In the genomic region with DNA sequence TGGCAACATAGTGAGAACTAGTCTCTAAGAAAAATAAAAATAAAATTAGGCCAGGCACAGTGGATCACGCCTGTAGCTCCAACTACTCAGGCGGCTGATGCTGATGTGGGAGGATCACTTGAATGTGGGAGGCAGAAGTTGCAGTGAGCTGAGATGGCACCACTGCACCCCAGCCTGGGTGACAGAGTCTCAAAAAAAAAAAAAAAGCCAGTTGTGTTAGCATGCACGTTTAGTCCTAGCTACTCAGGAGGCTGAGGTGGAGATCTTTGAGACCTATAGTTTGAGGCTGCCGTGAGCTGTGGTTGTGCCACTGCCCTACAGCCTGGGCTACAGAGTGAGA, we compare ENCODE assay signal across 9 cellular contexts. TPM values are rescaled to one million over a fixed set of nuclear protein-coding genes. Genes with fewer than 3 reads are reported as not detected.
DNase-seq lines count a peak whose midpoint lies in the region; ATAC-seq and TF ChIP-seq lines count a peak whose summit lies in the region.
"Had no signal": no experiment of that assay in that cellular context is flagged by ENCODE, and none has a peak within 500 bp of the region (broad histone marks: within the 10 kb centered on the region; RNA-seq: fewer than 3 reads in every experiment).

No MANE protein-coding gene starts in this region.

- H3K27me3 ChIP-seq in Caco-2 (replicated peaks; ENCODE audit: control insufficient read depth, insufficient read depth, low read length): no peaks in the 10 kb centered on the region
- no peaks in the 10 kb centered on the region for H3K27me3 ChIP-seq in KMS-11 (ENCODE audit: insufficient read depth, low read depth)

- intact Hi-C loops in Caco-2 (cut with micrococcal nuclease; ENCODE audit: unreplicated experiment): loop anchor here (10.0 kb wide), 1 partner anchor 391 kb away; no protein-coding TSS in a partner anchor

- no peak overlapping the region for H3K9ac ChIP-seq in KMS-11

- H3K79me2 ChIP-seq in KMS-11 (ENCODE audit: insufficient read depth, low read depth): peaks cover 50% of the 10 kb centered on the region

- POLR2A ChIA-PET in Caco-2 (lab: Charles Lee): no interaction called here

- H3K4me1 ChIP-seq in Caco-2 (peaks cover 9% of the 10 kb centered on the region), KMS-11 (ENCODE audit: low read depth, poor library complexity, severe bottlenecking) (peaks cover 43% of the 10 kb centered on the region)

- DNase-seq in Caco-2: no peak
- DNase-seq in activated naive CD4-positive, alpha-beta T cell treated with anti-CD3 and anti-CD28 coated beads, Interleukin-2, amount 10 ng/mL, durations not matched to agents 7 days and 5 days: peak; percentile 51
- no peak for DNase-seq in natural killer cell treated with Interleukin-12 subunit alpha and Interleukin-12 subunit beta and Interleukin-15 and Interleukin-18, amount 100 ng/mL, for 72 hours (ENCODE audit: low spot score)
- DNase-seq in progenitor cell of endocrine pancreas (ENCODE audit: low spot score, unreplicated experiment): no peak
- no peak for DNase-seq in NCI-H2196 (lab: John Stamatoyannopoulos, UW; ENCODE audit: unreplicated experiment)
- no peak for DNase-seq in AG08396 (ENCODE audit: low spot score)
- DNase-seq: NCI-H2171 treated with DMSO at 0.1 percent for 48 hours had no signal

- H2AFZ ChIP-seq in KMS-11 (ENCODE audit: low read depth): no peak overlapping the region

- H3K9me3 Mint-ChIP-seq in Caco-2 (ENCODE audit: unreplicated experiment) (no peaks in the 10 kb centered on the region), progenitor cell of endocrine pancreas (ENCODE audit: low read depth) (peaks cover 16% of the 10 kb centered on the region)
- H3K9me3 Mint-ChIP-seq in activated naive CD4-positive, alpha-beta T cell treated with anti-CD3 and anti-CD28 coated beads, Interleukin-2, amount 10 ng/mL, durations not matched to agents 7 days and 5 days: peaks cover 11% of the 10 kb centered on the region
- peaks cover 4% of the 10 kb centered on the region for H3K9me3 Mint-ChIP-seq in natural killer cell treated with Interleukin-12 subunit alpha and Interleukin-12 subunit beta and Interleukin-15 and Interleukin-18, amount 100 ng/mL, for 72 hours

- H3K36me3 Mint-ChIP-seq in Caco-2 (ENCODE audit: insufficient read depth, unreplicated experiment) (peaks cover 36% of the 10 kb centered on the region), progenitor cell of endocrine pancreas (ENCODE audit: insufficient read depth) (peaks cover 26% of the 10 kb centered on the region)
- H3K36me3 Mint-ChIP-seq in activated naive CD4-positive, alpha-beta T cell treated with anti-CD3 and anti-CD28 coated beads, Interleukin-2, amount 10 ng/mL, durations not matched to agents 7 days and 5 days: peaks cover 68% of the 10 kb centered on the region
- H3K36me3 Mint-ChIP-seq in natural killer cell treated with Interleukin-12 subunit alpha and Interleukin-12 subunit beta and Interleukin-15 and Interleukin-18, amount 100 ng/mL, for 72 hours: peaks cover 30% of the 10 kb centered on the region

- peak overlapping the region; percentile 26; the same call in 1 of the 2 replicates for H3K4me2 ChIP-seq in KMS-11

- H3K4me1 Mint-ChIP-seq in Caco-2 (ENCODE audit: low read depth, unreplicated experiment) (peaks cover 18% of the 10 kb centered on the region), progenitor cell of endocrine pancreas (ENCODE audit: low read depth) (peaks cover 31% of the 10 kb centered on the region)
- H3K4me1 Mint-ChIP-seq in activated naive CD4-positive, alpha-beta T cell treated with anti-CD3 and anti-CD28 coated beads, Interleukin-2, amount 10 ng/mL, durations not matched to agents 7 days and 5 days: peaks cover 74% of the 10 kb centered on the region
- peaks cover 58 to 60% of the 10 kb centered on the region in 2 donors for H3K4me1 Mint-ChIP-seq in natural killer cell treated with Interleukin-12 subunit alpha and Interleukin-12 subunit beta and Interleukin-15 and Interleukin-18, amount 100 ng/mL, for 72 hours (ENCODE audit: low read depth in 2 of 2)

- H3K27ac ChIP-seq in KMS-11: no peak overlapping the region

- H3K4me3 ChIP-seq in Caco-2 (ENCODE audit: low read depth, low read length) (no peak overlapping the region), KMS-11 (IDR thresholded peaks at IDR 0.05; ENCODE audit: insufficient read depth, low read depth, low read length) (no peak overlapping the region)

- CTCF ChIA-PET in Caco-2 (lab: Charles Lee): interaction anchor here (1.8 kb wide), 1 partner anchor 14 kb away, joined by 8 read pairs; no protein-coding TSS in a partner anchor
- CTCF ChIA-PET in activated naive CD4-positive, alpha-beta T cell treated with anti-CD3 and anti-CD28 coated beads, Interleukin-2, amount 10 ng/mL, durations not matched to agents 7 days and 5 days (lab: Charles Lee): interaction anchor here (0.7 to 3.0 kb wide), 2 partner anchors 8 to 13 kb away, joined by 4 to 12 read pairs; no protein-coding TSS in a partner anchor

- no TSS peak for BruUV-seq in Caco-2 (replicated peaks; lab: Mats Ljungman, UMichigan)

- H3K4me3 Mint-ChIP-seq in Caco-2 (ENCODE audit: unreplicated experiment) (peak overlapping the region; percentile 91), progenitor cell of endocrine pancreas (ENCODE audit: low read depth) (no peak overlapping the region)
- peak overlapping the region; percentile 93 for H3K4me3 Mint-ChIP-seq in activated naive CD4-positive, alpha-beta T cell treated with anti-CD3 and anti-CD28 coated beads, Interleukin-2, amount 10 ng/mL, durations not matched to agents 7 days and 5 days
- H3K4me3 Mint-ChIP-seq in natural killer cell treated with Interleukin-12 subunit alpha and Interleukin-12 subunit beta and Interleukin-15 and Interleukin-18, amount 100 ng/mL, for 72 hours: peak overlapping the region; percentile 99

- H3K27ac Mint-ChIP-seq in Caco-2 (ENCODE audit: unreplicated experiment) (no peak overlapping the region), progenitor cell of endocrine pancreas (no peak overlapping the region)
- H3K27ac Mint-ChIP-seq in activated naive CD4-positive, alpha-beta T cell treated with anti-CD3 and anti-CD28 coated beads, Interleukin-2, amount 10 ng/mL, durations not matched to agents 7 days and 5 days: peak overlapping the region; percentile 86
- peak overlapping the region; percentile 76 to 94 for H3K27ac Mint-ChIP-seq in natural killer cell treated with Interleukin-12 subunit alpha and Interleukin-12 subunit beta and Interleukin-15 and Interleukin-18, amount 100 ng/mL, for 72 hours

- H3K27me3 Mint-ChIP-seq in Caco-2 (ENCODE audit: insufficient read depth, unreplicated experiment): no peaks in the 10 kb centered on the region
- no peaks in the 10 kb centered on the region for H3K27me3 Mint-ChIP-seq in activated naive CD4-positive, alpha-beta T cell treated with anti-CD3 and anti-CD28 coated beads, Interleukin-2, amount 10 ng/mL, durations not matched to agents 7 days and 5 days
- no peaks in the 10 kb centered on the region for H3K27me3 Mint-ChIP-seq in natural killer cell treated with Interleukin-12 subunit alpha and Interleukin-12 subunit beta and Interleukin-15 and Interleukin-18, amount 100 ng/mL, for 72 hours
- no peaks in the 10 kb centered on the region for H3K27me3 Mint-ChIP-seq in progenitor cell of endocrine pancreas

- no peaks in the 10 kb centered on the region for H4K20me1 ChIP-seq in KMS-11 (ENCODE audit: insufficient read depth)

- no peak for TF ChIP-seq CTCF in Caco-2 (IDR thresholded peaks at IDR 0.05; ENCODE audit: insufficient read depth in 1 of 2, low read depth in 1 of 2, low read length in 1 of 2, severe bottlenecking in 1 of 2, unreplicated experiment in 1 of 2)
- no peak for TF ChIP-seq CTCF in KMS-11 (conservative IDR thresholded peaks at IDR 0.05; ENCODE audit: low read depth, low read length)
- no peak for TF ChIP-seq CTCF in progenitor cell of endocrine pancreas (IDR thresholded peaks at IDR 0.05; ENCODE audit: unreplicated experiment)

- ATAC-seq in natural killer cell treated with Interleukin-12 subunit alpha and Interleukin-12 subunit beta and Interleukin-15 and Interleukin-18, amount 100 ng/mL, for 72 hours: no peak
- no peak for ATAC-seq in HG03432 (IDR thresholded peaks at IDR 0.05; ENCODE audit: unreplicated experiment)

- no peaks in the 10 kb centered on the region; the same call in 1 of the 2 replicates for H3K36me3 ChIP-seq in Caco-2 (ENCODE audit: control insufficient read depth, insufficient read depth, low read length)
- peaks cover 4% of the 10 kb centered on the region; the same call in 1 of the 2 replicates for H3K36me3 ChIP-seq in KMS-11 (ENCODE audit: insufficient read depth)

- no peaks in the 10 kb centered on the region for H3K9me3 ChIP-seq in Caco-2

RNA-seq across cellular contexts. Expression of a gene that starts 2.5 kb away (rescaled TPM):
- total RNA-seq in Caco-2 (2022): 16.3 and 19.6 TPM in 2 replicates
- total RNA-seq in natural killer cell treated with Interleukin-12 subunit alpha and Interleukin-12 subunit beta and Interleukin-15 and Interleukin-18, amount 100 ng/mL, for 72 hours: 10 to 100 TPM; 19.9 to 20.6 TPM
- total RNA-seq in progenitor cell of endocrine pancreas: 15.3 and 19.6 TPM in 2 replicates

Comparison
In these comparisons a context has a peak if more than half of its experiments do, and no peak if none do; other contexts are left out.
1. H3K27ac Mint-ChIP-seq: peak in activated naive CD4-positive, alpha-beta T cell treated with anti-CD3 and anti-CD28 coated beads, Interleukin-2, amount 10 ng/mL, durations not matched to agents 7 days and 5 days (single experiment) and natural killer cell treated with Interleukin-12 subunit alpha and Interleukin-12 subunit beta and Interleukin-15 and Interleukin-18, amount 100 ng/mL, for 72 hours (2 of 2); none in Caco-2 (single experiment) and progenitor cell of endocrine pancreas (single experiment).